ENCODE assay signal across 31 cellular contexts in genomic region chr17:54784305-54784704, GRCh38.
"Had no signal": no experiment of that assay in that cellular context is flagged by ENCODE, and none has a peak within 500 bp of the region (broad histone marks: within the 10 kb centered on the region; RNA-seq: fewer than 3 reads in every experiment).

No MANE protein-coding gene starts in this region.

- H3K27ac ChIP-seq: adrenal gland, cardiac muscle cell, colonic mucosa, VCaP had no signal

- H3K36me3 ChIP-seq: adrenal gland, cardiac muscle cell, colonic mucosa had no signal

- H3K4me1 ChIP-seq: adrenal gland, colonic mucosa had no signal

- DNase-seq: activated B cell treated with CpG ODN at 0.5 μM for 24 hours; activated CD4-positive, alpha-beta memory T cell treated with anti-CD3 and anti-CD28 coated beads for 36 hours; activated CD4-positive, alpha-beta T cell treated with anti-CD3 and anti-CD28 coated beads for 4 hours; activated CD4-positive, alpha-beta T cell treated with anti-CD3 and anti-CD28 coated beads, Interleukin-2, amount 10 ng/mL, durations not matched to agents 24 days and 14 days; activated CD4-positive, alpha-beta T cell treated with anti-CD3 and anti-CD28 coated beads, Interleukin-2, amount 50 U/mL, for 1 hour; activated CD4-positive, alpha-beta T cell treated with anti-CD3 and anti-CD28 coated beads, Interleukin-2, amount 50 U/mL, for 4 hours; activated CD4-positive, CD25-positive, alpha-beta regulatory T cell treated with anti-CD3 and anti-CD28 coated beads, Interleukin-2, amount 50 U/mL, for 72 hours; activated CD8-positive, alpha-beta memory T cell treated with anti-CD3 and anti-CD28 coated beads, Interleukin-2, amount 50 U/mL, for 4 hours; activated CD8-positive, alpha-beta T cell treated with anti-CD3 and anti-CD28 coated beads for 36 hours; activated effector memory CD4-positive, alpha-beta T cell treated with anti-CD3 and anti-CD28 coated beads, Interleukin-2, amount 50 U/mL, for 16 hours; activated gamma-delta T cell treated with Interleukin-2 at 50 U/mL for 16 hours; activated naive CD4-positive, alpha-beta T cell; activated naive CD4-positive, alpha-beta T cell treated with anti-CD3 and anti-CD28 coated beads for 36 hours; activated naive CD4-positive, alpha-beta T cell treated with anti-CD3 and anti-CD28 coated beads, Interleukin-2, amount 50 U/mL, for 16 hours; activated naive CD8-positive, alpha-beta T cell treated with anti-CD3 and anti-CD28 coated beads for 36 hours; activated T-cell treated with anti-CD3 and anti-CD28 coated beads for 4 hours; activated T-cell treated with anti-CD3 and anti-CD28 coated beads, Interleukin-2, amount 50 U/mL, for 1 hour; activated T-cell treated with anti-CD3 and anti-CD28 coated beads, Interleukin-2, amount 50 U/mL, for 4 hours; activated T-cell treated with anti-CD3 and anti-CD28 coated beads, Interleukin-2, amount 50 U/mL, for 72 hours; adrenal gland; amniotic stem cell; aorta; caudate nucleus; cerebellar nuclear complex; colonic mucosa; T-helper 2 cell; T-helper 9 cell had no signal

- ATAC-seq: activated CD8-positive, alpha-beta T cell treated with anti-CD3 and anti-CD28 coated beads for 36 hours; activated naive CD4-positive, alpha-beta T cell treated with anti-CD3 and anti-CD28 coated beads, Interleukin-2, amount 50 U/mL, for 72 hours; activated T-cell treated with anti-CD3 and anti-CD28 coated beads, Interleukin-2, amount 50 U/mL, for 4 hours; activated T-cell treated with anti-CD3 and anti-CD28 coated beads, Interleukin-2, amount 50 U/mL, for 72 hours; activated T-helper 17 cell treated with anti-CD3 and anti-CD28 coated beads, Interleukin-2, amount 50 U/mL, for 72 hours had no signal

- H3K4me3 ChIP-seq: adrenal gland, cardiac muscle cell, colonic mucosa had no signal

- H3K27me3 ChIP-seq: adrenal gland, cardiac muscle cell, colonic mucosa had no signal

- H3K9me3 ChIP-seq: adrenal gland, colonic mucosa had no signal
